22 cellular contexts compared by ENCODE assay signal in the genomic region with DNA sequence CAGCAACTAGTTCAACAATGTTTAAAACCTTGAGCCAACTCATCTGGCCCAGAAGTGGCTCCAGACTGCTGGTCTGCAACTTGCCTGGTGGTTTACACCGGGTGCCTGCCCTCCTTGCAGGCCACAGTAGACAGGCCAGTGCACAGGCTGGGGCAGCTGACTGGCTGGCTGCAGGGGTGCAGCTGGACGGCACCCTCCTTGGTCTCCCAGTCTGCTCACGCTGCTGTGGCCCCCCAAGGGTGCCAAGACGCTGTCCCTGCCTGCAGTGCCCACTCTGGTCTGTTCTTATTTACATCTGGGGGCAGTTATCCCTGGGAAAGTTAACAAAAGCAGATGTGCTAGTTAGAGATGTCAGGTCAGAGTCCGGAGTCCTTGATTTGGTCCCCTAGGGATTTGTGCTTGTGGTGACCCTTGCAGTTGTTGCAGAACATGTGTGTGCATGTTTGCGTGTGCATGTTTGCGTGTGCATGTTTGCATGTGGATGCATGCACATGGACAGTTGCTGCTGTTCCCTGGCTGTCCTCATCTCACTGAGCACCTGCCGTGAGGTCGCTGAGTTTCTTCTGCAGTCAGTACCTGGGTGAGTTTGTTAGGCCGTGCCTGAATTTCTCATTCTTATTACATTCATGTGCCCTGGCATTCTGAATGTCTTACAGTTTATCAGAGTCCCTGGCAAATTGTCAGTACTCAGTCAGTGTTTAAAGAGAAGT. TPM values are rescaled to one million over a fixed set of nuclear protein-coding genes. Genes with fewer than 3 reads are reported as not detected.
"Had no signal": no experiment of that assay in that cellular context is flagged by ENCODE, and none has a peak within 500 bp of the region (broad histone marks: within the 10 kb centered on the region; RNA-seq: fewer than 3 reads in every experiment).

No MANE protein-coding gene starts in this region.

- DNase-seq: caudate nucleus; colonic mucosa; dorsolateral prefrontal cortex; effector CD8-positive, alpha-beta T cell; hypothalamus; left ventricle myocardium inferior; mammary epithelial cell; naive thymus-derived CD4-positive, alpha-beta T cell; small intestine; stimulated activated CD4-positive, alpha-beta T cell treated with anti-CD3 and anti-CD28 coated beads, Interleukin-4, amount 100 ng/mL, for 1 hour; stimulated activated CD8-positive, alpha-beta memory T cell treated with anti-CD3 and anti-CD28 coated beads, Interleukin-4, amount 100 ng/mL, for 48 hours; stimulated activated naive B cell treated with anti-CD40 and anti-IgM and Interleukin-4, amounts not matched to agents 10 μg/mL and 1 μg/mL and 100 μg/mL, for 72 hours; stimulated activated naive CD8-positive, alpha-beta T cell treated with anti-CD3 and anti-CD28 coated beads, Interleukin-15, amount 100 ng/mL, for 72 hours; testis had no signal

- FAIRE-seq: frontal cortex, keratinocyte, small intestine had no signal

- H3K36me3 ChIP-seq: colonic mucosa had no signal

- H3K27ac ChIP-seq: colonic mucosa, dorsolateral prefrontal cortex, heart right ventricle, left ventricle myocardium inferior, testis, tibial nerve had no signal

- H3K9me3 ChIP-seq: colonic mucosa, heart right ventricle, left ventricle myocardium inferior, testis, tibial nerve had no signal

- ATAC-seq: esophagus mucosa; naive thymus-derived CD4-positive, alpha-beta T cell; stimulated activated naive B cell treated with anti-CD40 and anti-IgM and Interleukin-4, amounts not matched to agents 10 μg/mL and 1 μg/mL and 100 μg/mL, for 72 hours; stimulated activated naive CD8-positive, alpha-beta T cell treated with anti-CD3 and anti-CD28 coated beads, Interleukin-15, amount 100 ng/mL, for 72 hours had no signal

- H3K4me3 Mint-ChIP-seq: naive thymus-derived CD4-positive, alpha-beta T cell; neural crest cell; stimulated activated naive B cell treated with anti-CD40 and anti-IgM and Interleukin-4, amounts not matched to agents 10 μg/mL and 1 μg/mL and 100 μg/mL, for 72 hours had no signal

- H3K27me3 Mint-ChIP-seq: naive thymus-derived CD4-positive, alpha-beta T cell; stimulated activated naive B cell treated with anti-CD40 and anti-IgM and Interleukin-4, amounts not matched to agents 10 μg/mL and 1 μg/mL and 100 μg/mL, for 72 hours; stimulated activated naive CD8-positive, alpha-beta T cell treated with anti-CD3 and anti-CD28 coated beads, Interleukin-15, amount 100 ng/mL, for 72 hours had no signal

- H3K9me3 Mint-ChIP-seq: neural crest cell; stimulated activated naive B cell treated with anti-CD40 and anti-IgM and Interleukin-4, amounts not matched to agents 10 μg/mL and 1 μg/mL and 100 μg/mL, for 72 hours; stimulated activated naive CD8-positive, alpha-beta T cell treated with anti-CD3 and anti-CD28 coated beads, Interleukin-15, amount 100 ng/mL, for 72 hours had no signal

- H3K4me1 ChIP-seq: colonic mucosa, testis had no signal

- H3K27me3 ChIP-seq: colonic mucosa, heart right ventricle, testis, tibial nerve had no signal

- H3K4me3 ChIP-seq: colonic mucosa, dorsolateral prefrontal cortex, heart right ventricle, left ventricle myocardium inferior, testis, tibial nerve had no signal

RNA-seq across cellular contexts. Expression of gene IRF4, which starts 48.2 kb away (rescaled TPM):
- total RNA-seq: frontal cortex, glomerular endothelial cell, mammary epithelial cell, osteocyte had no signal
